Comparison of ENCODE assay signal across 8 cellular contexts in the genomic region with DNA sequence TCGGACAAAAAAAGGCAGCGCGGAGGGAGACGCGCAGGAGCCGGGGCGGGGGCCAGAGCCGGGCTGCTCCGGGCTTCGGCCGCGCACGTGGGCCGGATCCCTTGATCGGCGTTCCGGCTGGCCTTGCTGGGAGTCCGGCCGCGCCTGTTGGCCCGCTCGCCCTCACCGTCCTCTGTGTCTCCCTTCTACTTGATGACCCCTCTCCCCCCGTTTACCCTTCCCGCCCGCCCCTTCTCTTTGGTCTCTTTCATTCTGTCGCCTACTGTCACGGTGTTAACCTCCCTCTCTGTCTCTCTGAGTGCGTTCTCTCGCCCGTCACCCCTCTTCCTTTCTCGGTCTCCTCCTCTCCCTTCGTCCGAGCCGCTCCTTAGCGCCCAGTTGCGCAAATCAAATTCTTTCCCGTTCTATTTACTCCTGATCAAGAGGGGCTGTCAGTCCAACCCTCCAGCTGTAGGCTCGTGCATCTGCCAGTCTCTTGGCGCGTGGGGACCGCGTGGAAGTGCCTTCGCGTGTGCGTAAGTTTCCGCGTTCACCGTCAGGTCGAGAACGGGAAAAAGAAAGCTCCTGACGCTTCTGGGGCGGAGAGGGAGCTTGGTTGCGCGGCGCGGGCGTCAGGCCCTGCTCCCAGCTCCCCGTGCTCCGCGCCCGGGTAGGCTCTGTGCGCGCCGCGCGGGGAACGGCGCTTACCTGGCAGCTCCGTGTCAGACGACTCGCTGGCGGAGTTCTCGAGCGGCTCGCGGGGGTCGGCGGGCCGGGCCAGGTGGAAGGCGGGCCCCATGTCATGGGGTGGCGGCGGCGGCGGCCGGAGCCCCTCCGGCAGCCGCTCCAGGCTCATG. TPM values are rescaled to one million over a fixed set of nuclear protein-coding genes. Genes with fewer than 3 reads are reported as not detected.
DNase-seq lines count a peak whose midpoint lies in the region; ATAC-seq, FAIRE-seq and TF ChIP-seq lines count a peak whose summit lies in the region.

No MANE protein-coding gene starts in this region.

- H3K4me1 ChIP-seq in BLaER1 (peaks cover 7% of the 10 kb centered on the region; the same call in 1 of the 2 replicates), GM23338 (ENCODE audit: insufficient read depth) (peaks cover 38% of the 10 kb centered on the region; the same call in 1 of the 2 replicates), pancreas (peaks cover 0 to 22% (median 6%) of the 10 kb centered on the region in 3 donors)

- H2AFZ ChIP-seq in GM23338: peak overlapping the region; percentile 38; the same call in 1 of the 2 replicates

- intact Hi-C loops in pancreas (cut with DNase I): no loop called here

- TF ChIP-seq CTCF in GM23338 (conservative IDR thresholded peaks at IDR 0.05; ENCODE audit: low read depth in 2 of 2) (no peak), RWPE1 (conservative IDR thresholded peaks at IDR 0.05; ENCODE audit: low read depth) (no peak), pancreas (IDR thresholded peaks at IDR 0.05) (no peak)

- H3K9me3 ChIP-seq in BLaER1 (peaks cover 46% of the 10 kb centered on the region), pancreas (no peaks in the 10 kb centered on the region)

- H3K4me3 Mint-ChIP-seq in GM23338: peak overlapping the region; percentile 61

- peaks cover 13% of the 10 kb centered on the region for H3F3A ChIP-seq in GM23338 (replicated peaks; ENCODE audit: low read depth)

- H3K36me3 Mint-ChIP-seq in GM23338 (ENCODE audit: low read depth): peaks cover 4% of the 10 kb centered on the region; the same call in 1 of the 3 replicates

- H3K27ac ChIP-seq in BLaER1 (no peak overlapping the region), GM23338 (ENCODE audit: low read depth) (no peak overlapping the region), RWPE1 (peak overlapping the region; percentile 99), pancreas (no peak overlapping the region)

- H3K27me3 ChIP-seq in BLaER1 (peaks cover 99% of the 10 kb centered on the region), GM23338 (ENCODE audit: insufficient read depth) (peaks cover 99% of the 10 kb centered on the region), pancreas (peaks cover 4 to 69% (median 29%) of the 10 kb centered on the region in 4 donors)

- H3K27me3 Mint-ChIP-seq in GM23338 (ENCODE audit: insufficient read depth, low read depth, poor library complexity): peaks cover 92% of the 10 kb centered on the region

- H3K9me2 ChIP-seq in GM23338 (ENCODE audit: insufficient read depth): no peaks in the 10 kb centered on the region

- H3K36me3 ChIP-seq in BLaER1: no peaks in the 10 kb centered on the region
- no peaks in the 10 kb centered on the region for H3K36me3 ChIP-seq in GM23338 (ENCODE audit: insufficient read depth)
- H3K36me3 ChIP-seq in pancreas: no peaks in the 10 kb centered on the region

- DNase-seq in GM23338 (ENCODE audit: low spot score): peak; percentile 81
- peak; percentile 55 for DNase-seq in RWPE1 (ENCODE audit: low spot score)
- peak; percentile 35 to 37 for DNase-seq in erythroblast (lab: John Stamatoyannopoulos, UW)
- DNase-seq in pancreas: peak in 2 of 6 donors; percentile 69 to 80

- FAIRE-seq in pancreas (lab: Jason Lieb, UNC): no peak

- H3K4me3 ChIP-seq in BLaER1 (peak overlapping the region; percentile 59), GM23338 (peak overlapping the region; percentile 53), pancreas (peak overlapping the region; percentile 7 to 56 (median 22))

- H3K79me2 ChIP-seq in GM23338 (replicated peaks; ENCODE audit: insufficient read depth): no peaks in the 10 kb centered on the region

- no peak overlapping the region for H3K9ac ChIP-seq in BLaER1

- peaks cover 37% of the 10 kb centered on the region for H3K4me1 Mint-ChIP-seq in GM23338

- TF ChIP-seq POLR2A in erythroblast (IDR thresholded peaks at IDR 0.05; ENCODE audit: low read length): no peak

- 2 to 4% methylated on average over 64 to 88 of the region's 88 CpGs for WGBS in pancreas, 2 donors

- H3K9me3 Mint-ChIP-seq in GM23338: peaks cover 10% of the 10 kb centered on the region; the same call in 2 of the 3 replicates

- H3K27ac Mint-ChIP-seq in GM23338: no peak overlapping the region

- ATAC-seq in GM23338: peak; percentile 1; the same call in 1 of the 3 replicates
- peak; percentile 33 to 54 (median 45) for ATAC-seq in pancreas
- no peak for ATAC-seq in HG02642 (IDR thresholded peaks at IDR 0.05; ENCODE audit: poor library complexity, unreplicated experiment)
- ATAC-seq in GM21447 (IDR thresholded peaks at IDR 0.05; ENCODE audit: unreplicated experiment): no peak
- no peak for ATAC-seq in GM19463 (IDR thresholded peaks at IDR 0.05; ENCODE audit: unreplicated experiment)

- CTCF ChIA-PET in RWPE1 (lab: Yijun Ruan, JAX): interaction anchor here (0.6 to 3.7 kb wide), 7 partner anchors 13 to 169 kb away, joined by 3 to 32 read pairs (median 5); partner anchors contain the start of gene PCBD2

- peak overlapping the region; percentile 73 for H3K4me2 ChIP-seq in BLaER1
- peak overlapping the region; percentile 79 for H3K4me2 ChIP-seq in GM23338

- POLR2A ChIA-PET in RWPE1 (lab: Yijun Ruan, JAX; ENCODE audit: low non-redundant PET): interaction anchor here (0.5 kb wide), 1 partner anchor 195 kb away, joined by 3 read pairs; no protein-coding TSS in a partner anchor

- H4K20me1 ChIP-seq in BLaER1: peaks cover 86% of the 10 kb centered on the region
- H4K20me1 ChIP-seq in GM23338 (replicated peaks; ENCODE audit: insufficient read depth): peaks cover 21% of the 10 kb centered on the region

TF ChIP-seq in GM23338, 12 proteins besides CTCF, POLR2A, EP300 and RAD21:
- TF ChIP-seq EZH2 (IDR thresholded peaks at IDR 0.05; ENCODE audit: low read depth, unreplicated experiment): peak; percentile 100
- TF ChIP-seq EZH2phosphoT487 (IDR thresholded peaks at IDR 0.05; ENCODE audit: unreplicated experiment): peak; percentile 100
- no peak for TF ChIP-seq CREB1 (CRISPR knock-in tag; IDR thresholded peaks at IDR 0.05; ENCODE audit: low read depth)
TF ChIP-seq in GM23338: peak in this region for 2.

RNA-seq across cellular contexts. Expression of gene PITX1, which starts 0.8 kb away (rescaled TPM):
- total RNA-seq in GM23338 (2014; rRNA removed; shearing (Covaris generic)): not detected in 2 replicates
- polyA plus RNA-seq in GM23338 (2016; fragmentation: Nextera tagmentation; extraction: Ambion mirVana): not detected in 2 replicates
- under 1 TPM in 2 of 6 donors, not detected in 4; 0.19 to 0.28 TPM for total RNA-seq in pancreas
- polyA plus RNA-seq in pancreas: under 1 TPM; 0.12 to 0.15 TPM

Comparison
In these comparisons a context has a peak if more than half of its experiments do, and no peak if none do; other contexts are left out.
1. ATAC-seq: peak in GM23338 (single experiment) and pancreas (4 of 4); none in HG02642 (single experiment), GM21447 (single experiment) and GM19463 (single experiment).
2. Peak in every context shown above with its lines, with median percentiles within 50 percentile points of each other: H3K4me3 ChIP-seq.